Comparison of ENCODE assay signal across 10 cellular contexts in the genomic region with DNA sequence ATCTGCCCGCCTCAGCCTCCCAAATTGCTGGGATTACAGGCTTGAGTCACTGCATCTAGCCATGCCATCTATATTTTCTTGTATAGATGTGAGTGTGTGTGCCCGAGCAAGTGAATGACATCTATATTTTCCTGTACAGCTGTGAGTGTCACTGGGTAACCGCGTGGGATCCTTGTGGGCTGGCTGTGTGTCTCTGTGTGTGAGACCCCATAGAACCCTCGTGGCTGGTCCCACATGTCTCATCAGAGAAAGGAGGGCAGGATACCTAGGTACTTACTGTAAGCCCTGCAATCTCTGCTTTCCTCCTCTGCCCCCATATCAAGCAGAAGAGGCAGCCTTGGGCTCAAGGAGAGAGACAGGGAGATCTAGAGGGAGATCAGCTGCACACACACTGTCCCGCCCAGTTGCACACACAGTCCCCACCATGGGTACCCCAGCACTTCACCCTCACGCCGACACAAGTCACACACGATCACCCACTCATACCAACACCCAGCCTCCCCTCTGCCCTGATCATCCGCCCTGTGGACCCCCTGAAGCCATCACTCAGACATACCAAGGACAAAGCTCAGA. TPM values are rescaled to one million over a fixed set of nuclear protein-coding genes. Genes with fewer than 3 reads are reported as not detected.
DNase-seq lines count a peak whose midpoint lies in the region; ATAC-seq and TF ChIP-seq lines count a peak whose summit lies in the region.
"Had no signal": no experiment of that assay in that cellular context is flagged by ENCODE, and none has a peak within 500 bp of the region (broad histone marks: within the 10 kb centered on the region; RNA-seq: fewer than 3 reads in every experiment).

No MANE protein-coding gene starts in this region.

- TF ChIP-seq CTCF in CD8-positive, alpha-beta T cell (IDR thresholded peaks at IDR 0.05) = no peak
- no peak for TF ChIP-seq CTCF in natural killer cell (IDR thresholded peaks at IDR 0.05)

- CTCF ChIA-PET in CD8-positive, alpha-beta T cell (lab: Charles Lee) = interaction anchor here (0.6 to 2.7 kb wide), 5 partner anchors 8 to 35 kb away, joined by 3 to 11 read pairs (median 4); no protein-coding TSS in a partner anchor

- H3K4me1 ChIP-seq in CD8-positive, alpha-beta T cell (ENCODE audit: insufficient read depth, low read length) = peaks cover 33% of the 10 kb centered on the region

- intact Hi-C loops in CD8-positive, alpha-beta T cell (cut with DNase I, micrococcal nuclease) = loop anchor here in 1 of 2 experiments (1.0 to 2.0 kb wide), 2 partner anchors 21 to 24 kb away; no protein-coding TSS in a partner anchor
- intact Hi-C loops in natural killer cell (cut with micrococcal nuclease) = loop anchor here (2.0 kb wide), 1 partner anchor 20 kb away; no protein-coding TSS in a partner anchor

- peaks cover 41% of the 10 kb centered on the region for H3K4me1 Mint-ChIP-seq in CD8-positive, alpha-beta T cell (ENCODE audit: low read depth)
- peaks cover 17% of the 10 kb centered on the region for H3K4me1 Mint-ChIP-seq in activated T-helper 17 cell treated with anti-CD3 and anti-CD28 coated beads, Interleukin-2, amount 50 U/mL, for 72 hours
- peaks cover 41 to 46% of the 10 kb centered on the region in 2 donors for H3K4me1 Mint-ChIP-seq in natural killer cell

- H3K4me3 ChIP-seq in CD8-positive, alpha-beta T cell (ENCODE audit: low read depth, low read length) = peak overlapping the region; percentile 95

- peak; percentile 16 for ATAC-seq in CD8-positive, alpha-beta T cell
- peak; percentile 14 for ATAC-seq in HG03045 (IDR thresholded peaks at IDR 0.05; ENCODE audit: unreplicated experiment)
- peak; percentile 35 for ATAC-seq in activated T-helper 17 cell treated with anti-CD3 and anti-CD28 coated beads, Interleukin-2, amount 50 U/mL, for 72 hours (replicated peaks)
- peak; percentile 20 to 23 (median 22) for ATAC-seq in natural killer cell
- ATAC-seq in GM19452 (IDR thresholded peaks at IDR 0.05; ENCODE audit: unreplicated experiment) = no peak

- POLR2A ChIA-PET in CD8-positive, alpha-beta T cell (lab: Charles Lee) = interaction anchor here (0.6 to 2.7 kb wide), 9 partner anchors 8 to 56 kb away, joined by 3 to 18 read pairs (median 4); a partner anchor contains a TSS

- peak overlapping the region; percentile 98 for H3K4me3 Mint-ChIP-seq in CD8-positive, alpha-beta T cell
- H3K4me3 Mint-ChIP-seq in activated T-helper 17 cell treated with anti-CD3 and anti-CD28 coated beads, Interleukin-2, amount 50 U/mL, for 72 hours = peak overlapping the region; percentile 80
- peak overlapping the region; percentile 94 for H3K4me3 Mint-ChIP-seq in natural killer cell

- peak overlapping the region; percentile 92 for H3K27ac ChIP-seq in CD8-positive, alpha-beta T cell (ENCODE audit: low read depth, low read length)
- H3K27ac ChIP-seq: tibial artery had no signal

- H3K27me3 ChIP-seq in CD8-positive, alpha-beta T cell (ENCODE audit: insufficient read depth, low read length) = no peaks in the 10 kb centered on the region

- peaks cover 19% of the 10 kb centered on the region for H3K36me3 Mint-ChIP-seq in CD8-positive, alpha-beta T cell
- H3K36me3 Mint-ChIP-seq in activated T-helper 17 cell treated with anti-CD3 and anti-CD28 coated beads, Interleukin-2, amount 50 U/mL, for 72 hours (ENCODE audit: low read depth) = peaks cover 15% of the 10 kb centered on the region
- no peaks in the 10 kb centered on the region for H3K36me3 Mint-ChIP-seq in natural killer cell

- H3K27ac Mint-ChIP-seq in CD8-positive, alpha-beta T cell = peak overlapping the region; percentile 96
- peak overlapping the region; percentile 89 for H3K27ac Mint-ChIP-seq in activated T-helper 17 cell treated with anti-CD3 and anti-CD28 coated beads, Interleukin-2, amount 50 U/mL, for 72 hours
- H3K27ac Mint-ChIP-seq in natural killer cell = peak overlapping the region; percentile 95 to 99

- peak in 3 of 7 experiments; percentile 26 to 48 (median 30) for DNase-seq in CD8-positive, alpha-beta T cell
- DNase-seq in natural killer cell (peak; percentile 35), NCI-H187 treated with DMSO at 0.1 percent for 48 hours (lab: John Stamatoyannopoulos, UW) (no peak)
- DNase-seq in stimulated activated naive CD4-positive, alpha-beta T cell treated with Interleukin-2 at 50 U/mL for 16 hours (lab: John Stamatoyannopoulos, UW) = no peak
- no peak for DNase-seq in effector CD4-positive, alpha-beta T cell
- DNase-seq: NCI-H524 treated with DMSO at 0.1 percent for 48 hours, tibial artery had no signal

- H3K36me3 ChIP-seq in CD8-positive, alpha-beta T cell (ENCODE audit: insufficient read depth, low read length) = peaks cover 22% of the 10 kb centered on the region
- H3K36me3 ChIP-seq: tibial artery had no signal

- H3K9me3 ChIP-seq in CD8-positive, alpha-beta T cell (ENCODE audit: low read length) = no peaks in the 10 kb centered on the region
- H3K9me3 ChIP-seq: tibial artery had no signal

- H3K27me3 Mint-ChIP-seq in CD8-positive, alpha-beta T cell (ENCODE audit: low read depth) = no peaks in the 10 kb centered on the region
- H3K27me3 Mint-ChIP-seq in activated T-helper 17 cell treated with anti-CD3 and anti-CD28 coated beads, Interleukin-2, amount 50 U/mL, for 72 hours = no peaks in the 10 kb centered on the region
- no peaks in the 10 kb centered on the region for H3K27me3 Mint-ChIP-seq in natural killer cell (ENCODE audit: low read depth in 2 of 2)

- H3K9me3 Mint-ChIP-seq in CD8-positive, alpha-beta T cell = no peaks in the 10 kb centered on the region
- H3K9me3 Mint-ChIP-seq in activated T-helper 17 cell treated with anti-CD3 and anti-CD28 coated beads, Interleukin-2, amount 50 U/mL, for 72 hours = no peaks in the 10 kb centered on the region
- no peaks in the 10 kb centered on the region for H3K9me3 Mint-ChIP-seq in natural killer cell

RNA-seq across cellular contexts. Expression of a gene that starts 0.7 kb away (rescaled TPM):
- 10 to 100 TPM; 94.0 to 95.9 TPM for total RNA-seq in CD8-positive, alpha-beta T cell
- 10 to 100 TPM; 64.3 to 73.2 TPM for total RNA-seq in activated T-helper 17 cell treated with anti-CD3 and anti-CD28 coated beads, Interleukin-2, amount 50 U/mL, for 72 hours
- 100 to 1,000 TPM; 175 to 197 (median 188) TPM for total RNA-seq in natural killer cell

RNA-seq across cellular contexts. Expression of a gene that starts 16.9 kb away (rescaled TPM):
- 1 to 10 TPM; 7.8 to 8.9 TPM for total RNA-seq in CD8-positive, alpha-beta T cell
- total RNA-seq in activated T-helper 17 cell treated with anti-CD3 and anti-CD28 coated beads, Interleukin-2, amount 50 U/mL, for 72 hours = 1 to 10 TPM in 1 of 2 donors, not detected in 1; 2.2 TPM
- 1 to 10 TPM in 1 of 3 donors, under 1 TPM in 1, not detected in 1; 0.59 to 1.1 TPM for total RNA-seq in natural killer cell

RNA-seq across cellular contexts. Expression of a gene that starts 21.2 kb away (rescaled TPM):
- total RNA-seq in CD8-positive, alpha-beta T cell = 1 to 10 TPM; 1.4 to 1.6 TPM
- total RNA-seq in activated T-helper 17 cell treated with anti-CD3 and anti-CD28 coated beads, Interleukin-2, amount 50 U/mL, for 72 hours = 1 to 10 TPM; 2.6 to 2.7 TPM
- 1 to 10 TPM in 2 of 3 donors, under 1 TPM in 1; 0.40 to 2.6 (median 1.8) TPM for total RNA-seq in natural killer cell

RNA-seq across cellular contexts. Expression of a gene that starts 21.3 kb away (rescaled TPM):
- total RNA-seq in CD8-positive, alpha-beta T cell = 10 to 100 TPM; 10.5 to 10.9 TPM
- total RNA-seq in activated T-helper 17 cell treated with anti-CD3 and anti-CD28 coated beads, Interleukin-2, amount 50 U/mL, for 72 hours = 1 to 10 TPM; 7.8 to 7.9 TPM
- 10 to 100 TPM in 1 of 3 donors, 1 to 10 TPM in 2; 7.8 to 10.5 (median 8.7) TPM for total RNA-seq in natural killer cell

RNA-seq across cellular contexts. Expression of a gene that starts 47.4 kb away (rescaled TPM):
- not detected for total RNA-seq in CD8-positive, alpha-beta T cell
- not detected for total RNA-seq in activated T-helper 17 cell treated with anti-CD3 and anti-CD28 coated beads, Interleukin-2, amount 50 U/mL, for 72 hours
- total RNA-seq in natural killer cell = not detected
